ENCODE assay signal across 1 cellular context in genomic region chr11:99069831-99070444, GRCh38.
TF ChIP-seq lines count a peak whose summit lies in the region.

No MANE protein-coding gene starts in this region.

TF ChIP-seq in HepG2, 621 proteins besides CTCF, POLR2A, EP300 and RAD21 (continued from another document):
- TF ChIP-seq, protein P1, sequence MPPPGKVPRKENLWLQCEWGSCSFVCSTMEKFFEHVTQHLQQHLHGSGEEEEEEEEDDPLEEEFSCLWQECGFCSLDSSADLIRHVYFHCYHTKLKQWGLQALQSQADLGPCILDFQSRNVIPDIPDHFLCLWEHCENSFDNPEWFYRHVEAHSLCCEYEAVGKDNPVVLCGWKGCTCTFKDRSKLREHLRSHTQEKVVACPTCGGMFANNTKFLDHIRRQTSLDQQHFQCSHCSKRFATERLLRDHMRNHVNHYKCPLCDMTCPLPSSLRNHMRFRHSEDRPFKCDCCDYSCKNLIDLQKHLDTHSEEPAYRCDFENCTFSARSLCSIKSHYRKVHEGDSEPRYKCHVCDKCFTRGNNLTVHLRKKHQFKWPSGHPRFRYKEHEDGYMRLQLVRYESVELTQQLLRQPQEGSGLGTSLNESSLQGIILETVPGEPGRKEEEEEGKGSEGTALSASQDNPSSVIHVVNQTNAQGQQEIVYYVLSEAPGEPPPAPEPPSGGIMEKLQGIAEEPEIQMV (CRISPR knock-in tag; IDR thresholded peaks at IDR 0.05; ENCODE audit: low read depth): no peak
- TF ChIP-seq, protein P2, sequence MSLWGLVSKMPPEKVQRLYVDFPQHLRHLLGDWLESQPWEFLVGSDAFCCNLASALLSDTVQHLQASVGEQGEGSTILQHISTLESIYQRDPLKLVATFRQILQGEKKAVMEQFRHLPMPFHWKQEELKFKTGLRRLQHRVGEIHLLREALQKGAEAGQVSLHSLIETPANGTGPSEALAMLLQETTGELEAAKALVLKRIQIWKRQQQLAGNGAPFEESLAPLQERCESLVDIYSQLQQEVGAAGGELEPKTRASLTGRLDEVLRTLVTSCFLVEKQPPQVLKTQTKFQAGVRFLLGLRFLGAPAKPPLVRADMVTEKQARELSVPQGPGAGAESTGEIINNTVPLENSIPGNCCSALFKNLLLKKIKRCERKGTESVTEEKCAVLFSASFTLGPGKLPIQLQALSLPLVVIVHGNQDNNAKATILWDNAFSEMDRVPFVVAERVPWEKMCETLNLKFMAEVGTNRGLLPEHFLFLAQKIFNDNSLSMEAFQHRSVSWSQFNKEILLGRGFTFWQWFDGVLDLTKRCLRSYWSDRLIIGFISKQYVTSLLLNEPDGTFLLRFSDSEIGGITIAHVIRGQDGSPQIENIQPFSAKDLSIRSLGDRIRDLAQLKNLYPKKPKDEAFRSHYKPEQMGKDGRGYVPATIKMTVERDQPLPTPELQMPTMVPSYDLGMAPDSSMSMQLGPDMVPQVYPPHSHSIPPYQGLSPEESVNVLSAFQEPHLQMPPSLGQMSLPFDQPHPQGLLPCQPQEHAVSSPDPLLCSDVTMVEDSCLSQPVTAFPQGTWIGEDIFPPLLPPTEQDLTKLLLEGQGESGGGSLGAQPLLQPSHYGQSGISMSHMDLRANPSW (CRISPR knock-in tag; IDR thresholded peaks at IDR 0.05; ENCODE audit: borderline replicate concordance): no peak
- TF ChIP-seq HOXA3 (CRISPR knock-in tag; IDR thresholded peaks at IDR 0.05) (no peak), ZNF292 (CRISPR knock-in tag; IDR thresholded peaks at IDR 0.05; ENCODE audit: borderline replicate concordance, low read depth) (no peak), IRF2 (CRISPR knock-in tag; IDR thresholded peaks at IDR 0.05) (no peak), JUND (CRISPR knock-in tag; IDR thresholded peaks at IDR 0.05) (no peak), SOX5 (CRISPR knock-in tag; IDR thresholded peaks at IDR 0.05; ENCODE audit: borderline replicate concordance) (no peak)
- TF ChIP-seq, protein P3, sequence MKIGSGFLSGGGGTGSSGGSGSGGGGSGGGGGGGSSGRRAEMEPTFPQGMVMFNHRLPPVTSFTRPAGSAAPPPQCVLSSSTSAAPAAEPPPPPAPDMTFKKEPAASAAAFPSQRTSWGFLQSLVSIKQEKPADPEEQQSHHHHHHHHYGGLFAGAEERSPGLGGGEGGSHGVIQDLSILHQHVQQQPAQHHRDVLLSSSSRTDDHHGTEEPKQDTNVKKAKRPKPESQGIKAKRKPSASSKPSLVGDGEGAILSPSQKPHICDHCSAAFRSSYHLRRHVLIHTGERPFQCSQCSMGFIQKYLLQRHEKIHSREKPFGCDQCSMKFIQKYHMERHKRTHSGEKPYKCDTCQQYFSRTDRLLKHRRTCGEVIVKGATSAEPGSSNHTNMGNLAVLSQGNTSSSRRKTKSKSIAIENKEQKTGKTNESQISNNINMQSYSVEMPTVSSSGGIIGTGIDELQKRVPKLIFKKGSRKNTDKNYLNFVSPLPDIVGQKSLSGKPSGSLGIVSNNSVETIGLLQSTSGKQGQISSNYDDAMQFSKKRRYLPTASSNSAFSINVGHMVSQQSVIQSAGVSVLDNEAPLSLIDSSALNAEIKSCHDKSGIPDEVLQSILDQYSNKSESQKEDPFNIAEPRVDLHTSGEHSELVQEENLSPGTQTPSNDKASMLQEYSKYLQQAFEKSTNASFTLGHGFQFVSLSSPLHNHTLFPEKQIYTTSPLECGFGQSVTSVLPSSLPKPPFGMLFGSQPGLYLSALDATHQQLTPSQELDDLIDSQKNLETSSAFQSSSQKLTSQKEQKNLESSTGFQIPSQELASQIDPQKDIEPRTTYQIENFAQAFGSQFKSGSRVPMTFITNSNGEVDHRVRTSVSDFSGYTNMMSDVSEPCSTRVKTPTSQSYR (CRISPR knock-in tag; IDR thresholded peaks at IDR 0.05; ENCODE audit: borderline replicate concordance): no peak
